1 cellular context compared by ENCODE assay signal in genomic region chr19:1453525-1454371, GRCh38.
TF ChIP-seq lines count a peak whose summit lies in the region.

No MANE protein-coding gene starts in this region.

TF ChIP-seq in HepG2, 621 proteins besides CTCF, POLR2A, EP300 and RAD21 (continues in another document):
- TF ChIP-seq NFE2L1 (CRISPR knock-in tag; IDR thresholded peaks at IDR 0.05; ENCODE audit: borderline replicate concordance) = no peak
- TF ChIP-seq ETV5 (CRISPR knock-in tag; IDR thresholded peaks at IDR 0.05; ENCODE audit: borderline replicate concordance) = no peak
- TF ChIP-seq HNRNPL (IDR thresholded peaks at IDR 0.05; ENCODE audit: low read depth, low read length) = peak; percentile 89
- TF ChIP-seq GABPB1 (CRISPR knock-in tag; IDR thresholded peaks at IDR 0.05) = peak; percentile 31; the same call in 1 of the 2 replicates
- no peak for TF ChIP-seq ZNF335 (CRISPR knock-in tag; IDR thresholded peaks at IDR 0.05)
- no peak for TF ChIP-seq MAFK (conservative IDR thresholded peaks at IDR 0.05 in 1 of 2, IDR thresholded peaks at IDR 0.05 in 1 of 2; ENCODE audit: low read length in 2 of 2)
- TF ChIP-seq PCBP1 (IDR thresholded peaks at IDR 0.05; ENCODE audit: borderline replicate concordance, low read depth, low read length) = 0 out of 2 replicates have a peak, but pooled peaks have one; percentile 38
- TF ChIP-seq ZNF672 (CRISPR knock-in tag; IDR thresholded peaks at IDR 0.05) = no peak
- TF ChIP-seq IKZF1 (IDR thresholded peaks at IDR 0.05) = no peak
- 0 out of 2 replicates have a peak, but pooled peaks have one; percentile 23 for TF ChIP-seq ARNTL (CRISPR knock-in tag; IDR thresholded peaks at IDR 0.05)
- TF ChIP-seq HDAC1 (CRISPR knock-in tag; IDR thresholded peaks at IDR 0.05) = peak; percentile 40; the same call in 1 of the 2 replicates
- peak; percentile 98 for TF ChIP-seq ZNF329 (CRISPR knock-in tag; IDR thresholded peaks at IDR 0.05; ENCODE audit: low read depth)
- TF ChIP-seq ZNF3 (CRISPR knock-in tag; IDR thresholded peaks at IDR 0.05) = no peak
- 0 out of 2 replicates have a peak, but pooled peaks have one; percentile 16 for TF ChIP-seq ZNF12 (CRISPR knock-in tag; IDR thresholded peaks at IDR 0.05)
- TF ChIP-seq ZNF124 (CRISPR knock-in tag; IDR thresholded peaks at IDR 0.05) = no peak
- no peak for TF ChIP-seq ATF3 (CRISPR knock-in tag; IDR thresholded peaks at IDR 0.05)
- TF ChIP-seq ARHGAP35 (CRISPR knock-in tag; IDR thresholded peaks at IDR 0.05; ENCODE audit: borderline replicate concordance) = no peak
- TF ChIP-seq, protein P1, sequence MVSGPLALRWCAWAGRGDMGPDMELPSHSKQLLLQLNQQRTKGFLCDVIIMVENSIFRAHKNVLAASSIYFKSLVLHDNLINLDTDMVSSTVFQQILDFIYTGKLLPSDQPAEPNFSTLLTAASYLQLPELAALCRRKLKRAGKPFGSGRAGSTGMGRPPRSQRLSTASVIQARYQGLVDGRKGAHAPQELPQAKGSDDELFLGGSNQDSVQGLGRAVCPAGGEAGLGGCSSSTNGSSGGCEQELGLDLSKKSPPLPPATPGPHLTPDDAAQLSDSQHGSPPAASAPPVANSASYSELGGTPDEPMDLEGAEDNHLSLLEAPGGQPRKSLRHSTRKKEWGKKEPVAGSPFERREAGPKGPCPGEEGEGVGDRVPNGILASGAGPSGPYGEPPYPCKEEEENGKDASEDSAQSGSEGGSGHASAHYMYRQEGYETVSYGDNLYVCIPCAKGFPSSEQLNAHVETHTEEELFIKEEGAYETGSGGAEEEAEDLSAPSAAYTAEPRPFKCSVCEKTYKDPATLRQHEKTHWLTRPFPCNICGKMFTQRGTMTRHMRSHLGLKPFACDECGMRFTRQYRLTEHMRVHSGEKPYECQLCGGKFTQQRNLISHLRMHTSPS (CRISPR knock-in tag; IDR thresholded peaks at IDR 0.05; ENCODE audit: low read depth) = 0 out of 2 replicates have a peak, but pooled peaks have one; percentile 20
- no peak for TF ChIP-seq ZNF143 (CRISPR knock-in tag; IDR thresholded peaks at IDR 0.05)
- no peak for TF ChIP-seq ATF7-NPFF (CRISPR knock-in tag; IDR thresholded peaks at IDR 0.05; ENCODE audit: low read depth)
- no peak for TF ChIP-seq SOX13 (IDR thresholded peaks at IDR 0.05)
- no peak for TF ChIP-seq SOX13 (CRISPR knock-in tag; conservative IDR thresholded peaks at IDR 0.05 in 1 of 2, IDR thresholded peaks at IDR 0.05 in 1 of 2)
- TF ChIP-seq ZMAT3 (CRISPR knock-in tag; conservative IDR thresholded peaks at IDR 0.05) = no peak
- no peak for TF ChIP-seq ZNF274 (CRISPR knock-in tag; IDR thresholded peaks at IDR 0.05)
- peak; percentile 41; the same call in 1 of the 2 replicates for TF ChIP-seq RXRA (CRISPR knock-in tag; IDR thresholded peaks at IDR 0.05)
- TF ChIP-seq SAP130 (CRISPR knock-in tag; IDR thresholded peaks at IDR 0.05; ENCODE audit: low read depth) = peak; percentile 35; the same call in 1 of the 2 replicates
- no peak for TF ChIP-seq ZSCAN21 (CRISPR knock-in tag; IDR thresholded peaks at IDR 0.05; ENCODE audit: borderline replicate concordance)
- no peak for TF ChIP-seq TCF7L2 (IDR thresholded peaks at IDR 0.05; ENCODE audit: low read depth, low read length)
- TF ChIP-seq ZNF615 (CRISPR knock-in tag; IDR thresholded peaks at IDR 0.05; ENCODE audit: borderline replicate concordance) = no peak
- 0 out of 2 replicates have a peak, but pooled peaks have one; percentile 34 for TF ChIP-seq ZNF430 (CRISPR knock-in tag; IDR thresholded peaks at IDR 0.05)
- 0 out of 2 replicates have a peak, but pooled peaks have one; percentile 24 for TF ChIP-seq SPEN (CRISPR knock-in tag; IDR thresholded peaks at IDR 0.05; ENCODE audit: low read depth)
- TF ChIP-seq ZKSCAN8 (CRISPR knock-in tag; IDR thresholded peaks at IDR 0.05; ENCODE audit: borderline replicate concordance) = no peak
- TF ChIP-seq ZNF720 (CRISPR knock-in tag; IDR thresholded peaks at IDR 0.05) = no peak
- TF ChIP-seq ZNF550 (CRISPR knock-in tag; IDR thresholded peaks at IDR 0.05; ENCODE audit: borderline replicate concordance) = no peak
- TF ChIP-seq ZNF737 (CRISPR knock-in tag; IDR thresholded peaks at IDR 0.05; ENCODE audit: borderline replicate concordance) = no peak
- no peak for TF ChIP-seq ZNF383 (CRISPR knock-in tag; IDR thresholded peaks at IDR 0.05; ENCODE audit: borderline replicate concordance)
- 0 out of 4 replicates have a peak, but pooled peaks of 1 of the 2 experiments have one; percentile 1 for TF ChIP-seq KLF16 (CRISPR knock-in tag; IDR thresholded peaks at IDR 0.05)
- TF ChIP-seq, protein P2, sequence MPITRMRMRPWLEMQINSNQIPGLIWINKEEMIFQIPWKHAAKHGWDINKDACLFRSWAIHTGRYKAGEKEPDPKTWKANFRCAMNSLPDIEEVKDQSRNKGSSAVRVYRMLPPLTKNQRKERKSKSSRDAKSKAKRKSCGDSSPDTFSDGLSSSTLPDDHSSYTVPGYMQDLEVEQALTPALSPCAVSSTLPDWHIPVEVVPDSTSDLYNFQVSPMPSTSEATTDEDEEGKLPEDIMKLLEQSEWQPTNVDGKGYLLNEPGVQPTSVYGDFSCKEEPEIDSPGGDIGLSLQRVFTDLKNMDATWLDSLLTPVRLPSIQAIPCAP (CRISPR knock-in tag; IDR thresholded peaks at IDR 0.05; ENCODE audit: low read depth) = no peak
- TF ChIP-seq NR2F6 (IDR thresholded peaks at IDR 0.05) = peak; percentile 20; the same call in 1 of the 2 replicates
- TF ChIP-seq NR2F6 (CRISPR knock-in tag; IDR thresholded peaks at IDR 0.05) = no peak
- no peak for TF ChIP-seq ZNF562 (CRISPR knock-in tag; IDR thresholded peaks at IDR 0.05; ENCODE audit: borderline replicate concordance)
- 0 out of 2 replicates have a peak, but pooled peaks have one; percentile 38 for TF ChIP-seq SP4 (CRISPR knock-in tag; IDR thresholded peaks at IDR 0.05)
- TF ChIP-seq ZNF136 (CRISPR knock-in tag; IDR thresholded peaks at IDR 0.05; ENCODE audit: low read depth) = no peak
- peak; percentile 18 for TF ChIP-seq SRSF1 (optimal IDR thresholded peaks at IDR 0.05; ENCODE audit: low read depth, low read length)
- TF ChIP-seq ARNT (IDR thresholded peaks at IDR 0.05) = no peak
- no peak for TF ChIP-seq ZNF781 (CRISPR knock-in tag; IDR thresholded peaks at IDR 0.05; ENCODE audit: borderline replicate concordance, not compliant biosample characterization)
- TF ChIP-seq MAFF (IDR thresholded peaks at IDR 0.05; ENCODE audit: low read depth, low read length) = no peak
- no peak for TF ChIP-seq ZNF574 (CRISPR knock-in tag; IDR thresholded peaks at IDR 0.05)
- no peak for TF ChIP-seq JUND (CRISPR knock-in tag; IDR thresholded peaks at IDR 0.05)
- TF ChIP-seq AKAP8 (CRISPR knock-in tag; IDR thresholded peaks at IDR 0.05) = no peak
- no peak for TF ChIP-seq IKZF5 (CRISPR knock-in tag; IDR thresholded peaks at IDR 0.05)
- no peak for TF ChIP-seq MAZ (IDR thresholded peaks at IDR 0.05; ENCODE audit: borderline replicate concordance, low read depth, low read length)
- no peak for TF ChIP-seq MAZ (CRISPR knock-in tag; IDR thresholded peaks at IDR 0.05; ENCODE audit: low read depth)
- TF ChIP-seq, protein P3, sequence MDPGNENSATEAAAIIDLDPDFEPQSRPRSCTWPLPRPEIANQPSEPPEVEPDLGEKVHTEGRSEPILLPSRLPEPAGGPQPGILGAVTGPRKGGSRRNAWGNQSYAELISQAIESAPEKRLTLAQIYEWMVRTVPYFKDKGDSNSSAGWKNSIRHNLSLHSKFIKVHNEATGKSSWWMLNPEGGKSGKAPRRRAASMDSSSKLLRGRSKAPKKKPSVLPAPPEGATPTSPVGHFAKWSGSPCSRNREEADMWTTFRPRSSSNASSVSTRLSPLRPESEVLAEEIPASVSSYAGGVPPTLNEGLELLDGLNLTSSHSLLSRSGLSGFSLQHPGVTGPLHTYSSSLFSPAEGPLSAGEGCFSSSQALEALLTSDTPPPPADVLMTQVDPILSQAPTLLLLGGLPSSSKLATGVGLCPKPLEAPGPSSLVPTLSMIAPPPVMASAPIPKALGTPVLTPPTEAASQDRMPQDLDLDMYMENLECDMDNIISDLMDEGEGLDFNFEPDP (CRISPR knock-in tag; conservative IDR thresholded peaks at IDR 0.05) = no peak
- TF ChIP-seq, protein P4, sequence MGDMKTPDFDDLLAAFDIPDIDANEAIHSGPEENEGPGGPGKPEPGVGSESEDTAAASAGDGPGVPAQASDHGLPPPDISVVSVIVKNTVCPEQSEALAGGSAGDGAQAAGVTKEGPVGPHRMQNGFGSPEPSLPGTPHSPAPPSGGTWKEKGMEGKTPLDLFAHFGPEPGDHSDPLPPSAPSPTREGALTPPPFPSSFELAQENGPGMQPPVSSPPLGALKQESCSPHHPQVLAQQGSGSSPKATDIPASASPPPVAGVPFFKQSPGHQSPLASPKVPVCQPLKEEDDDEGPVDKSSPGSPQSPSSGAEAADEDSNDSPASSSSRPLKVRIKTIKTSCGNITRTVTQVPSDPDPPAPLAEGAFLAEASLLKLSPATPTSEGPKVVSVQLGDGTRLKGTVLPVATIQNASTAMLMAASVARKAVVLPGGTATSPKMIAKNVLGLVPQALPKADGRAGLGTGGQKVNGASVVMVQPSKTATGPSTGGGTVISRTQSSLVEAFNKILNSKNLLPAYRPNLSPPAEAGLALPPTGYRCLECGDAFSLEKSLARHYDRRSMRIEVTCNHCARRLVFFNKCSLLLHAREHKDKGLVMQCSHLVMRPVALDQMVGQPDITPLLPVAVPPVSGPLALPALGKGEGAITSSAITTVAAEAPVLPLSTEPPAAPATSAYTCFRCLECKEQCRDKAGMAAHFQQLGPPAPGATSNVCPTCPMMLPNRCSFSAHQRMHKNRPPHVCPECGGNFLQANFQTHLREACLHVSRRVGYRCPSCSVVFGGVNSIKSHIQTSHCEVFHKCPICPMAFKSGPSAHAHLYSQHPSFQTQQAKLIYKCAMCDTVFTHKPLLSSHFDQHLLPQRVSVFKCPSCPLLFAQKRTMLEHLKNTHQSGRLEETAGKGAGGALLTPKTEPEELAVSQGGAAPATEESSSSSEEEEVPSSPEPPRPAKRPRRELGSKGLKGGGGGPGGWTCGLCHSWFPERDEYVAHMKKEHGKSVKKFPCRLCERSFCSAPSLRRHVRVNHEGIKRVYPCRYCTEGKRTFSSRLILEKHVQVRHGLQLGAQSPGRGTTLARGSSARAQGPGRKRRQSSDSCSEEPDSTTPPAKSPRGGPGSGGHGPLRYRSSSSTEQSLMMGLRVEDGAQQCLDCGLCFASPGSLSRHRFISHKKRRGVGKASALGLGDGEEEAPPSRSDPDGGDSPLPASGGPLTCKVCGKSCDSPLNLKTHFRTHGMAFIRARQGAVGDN (CRISPR knock-in tag; IDR thresholded peaks at IDR 0.05) = peak; percentile 49
- no peak for TF ChIP-seq POLR2AphosphoS5 (IDR thresholded peaks at IDR 0.05; ENCODE audit: low read depth, low read length)
- no peak for TF ChIP-seq ZSCAN20 (CRISPR knock-in tag; IDR thresholded peaks at IDR 0.05; ENCODE audit: borderline replicate concordance)
- TF ChIP-seq THAP11 (CRISPR knock-in tag; IDR thresholded peaks at IDR 0.05) = 0 out of 2 replicates have a peak, but pooled peaks have one; percentile 12
- TF ChIP-seq ZNF703 (CRISPR knock-in tag; IDR thresholded peaks at IDR 0.05; ENCODE audit: borderline replicate concordance) = no peak
- TF ChIP-seq ZNF17 (CRISPR knock-in tag; IDR thresholded peaks at IDR 0.05) = no peak
- TF ChIP-seq, protein P5, sequence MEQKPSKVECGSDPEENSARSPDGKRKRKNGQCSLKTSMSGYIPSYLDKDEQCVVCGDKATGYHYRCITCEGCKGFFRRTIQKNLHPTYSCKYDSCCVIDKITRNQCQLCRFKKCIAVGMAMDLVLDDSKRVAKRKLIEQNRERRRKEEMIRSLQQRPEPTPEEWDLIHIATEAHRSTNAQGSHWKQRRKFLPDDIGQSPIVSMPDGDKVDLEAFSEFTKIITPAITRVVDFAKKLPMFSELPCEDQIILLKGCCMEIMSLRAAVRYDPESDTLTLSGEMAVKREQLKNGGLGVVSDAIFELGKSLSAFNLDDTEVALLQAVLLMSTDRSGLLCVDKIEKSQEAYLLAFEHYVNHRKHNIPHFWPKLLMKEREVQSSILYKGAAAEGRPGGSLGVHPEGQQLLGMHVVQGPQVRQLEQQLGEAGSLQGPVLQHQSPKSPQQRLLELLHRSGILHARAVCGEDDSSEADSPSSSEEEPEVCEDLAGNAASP (CRISPR knock-in tag; IDR thresholded peaks at IDR 0.05; ENCODE audit: borderline replicate concordance) = peak; percentile 69; the same call in 1 of the 2 replicates
- no peak for TF ChIP-seq BCL6 (CRISPR knock-in tag; IDR thresholded peaks at IDR 0.05)
- TF ChIP-seq, protein P6, sequence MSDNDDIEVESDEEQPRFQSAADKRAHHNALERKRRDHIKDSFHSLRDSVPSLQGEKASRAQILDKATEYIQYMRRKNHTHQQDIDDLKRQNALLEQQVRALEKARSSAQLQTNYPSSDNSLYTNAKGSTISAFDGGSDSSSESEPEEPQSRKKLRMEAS (IDR thresholded peaks at IDR 0.05) = peak; percentile 41; the same call in 1 of the 2 replicates
- 0 out of 2 replicates have a peak, but pooled peaks have one; percentile 12 for TF ChIP-seq EED (CRISPR knock-in tag; IDR thresholded peaks at IDR 0.05)
- TF ChIP-seq MTF1 (CRISPR knock-in tag; IDR thresholded peaks at IDR 0.05) = no peak
- TF ChIP-seq ZNF7 (CRISPR knock-in tag; IDR thresholded peaks at IDR 0.05) = no peak
